Comparison of ENCODE assay signal across 14 cellular contexts in the genomic region with DNA sequence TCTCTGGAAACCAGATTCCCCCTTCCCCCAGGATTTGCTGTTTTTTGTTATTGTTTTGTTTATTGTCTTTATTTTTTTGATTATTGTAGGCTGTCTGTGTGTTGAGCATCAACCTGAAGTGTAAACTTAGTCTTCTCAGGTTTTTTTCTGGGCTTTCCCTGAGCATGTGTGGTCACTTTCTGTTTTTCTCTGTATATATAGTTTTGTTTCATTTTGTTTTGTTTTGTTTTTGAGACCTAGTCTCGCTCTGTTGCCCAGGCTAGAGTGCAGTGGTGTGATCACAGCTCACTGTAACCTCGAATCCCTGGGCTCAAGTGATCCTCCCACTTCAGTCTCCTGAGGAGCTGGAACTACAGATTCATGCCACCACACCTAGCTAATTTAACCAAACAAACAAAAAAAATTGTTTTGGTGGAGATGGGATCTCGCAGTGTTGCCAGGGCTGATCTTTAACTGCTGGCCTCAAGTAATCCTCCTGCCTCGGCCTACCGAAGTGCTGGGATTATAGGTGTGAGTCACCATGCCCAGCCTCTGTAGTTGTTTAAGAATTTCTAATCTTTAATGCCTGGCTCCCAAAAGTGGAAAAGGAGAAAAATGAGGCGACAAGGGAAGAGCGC. TPM values are rescaled to one million over a fixed set of nuclear protein-coding genes. Genes with fewer than 3 reads are reported as not detected.
DNase-seq lines count a peak whose midpoint lies in the region; ATAC-seq lines count a peak whose summit lies in the region.
"Had no signal": no experiment of that assay in that cellular context is flagged by ENCODE, and none has a peak within 500 bp of the region (broad histone marks: within the 10 kb centered on the region; RNA-seq: fewer than 3 reads in every experiment).

No MANE protein-coding gene starts in this region.

- DNase-seq in left colon: no peak
- DNase-seq in stimulated activated CD4-positive, alpha-beta T cell treated with anti-CD3 and anti-CD28 coated beads, Interleukin-2, amount 100 ng/mL, for 48 hours: no peak
- DNase-seq in aorta: no peak
- DNase-seq in right cardiac atrium: no peak
- no peak for DNase-seq in HCEC 1CT
- DNase-seq: activated CD8-positive, alpha-beta memory T cell treated with anti-CD3 and anti-CD28 coated beads, Interleukin-2, amount 10 ng/mL, durations not matched to agents 7 days and 5 days; foreskin melanocyte; NCI-H446; RPMI8226 had no signal

- H3K4me3 ChIP-seq in aorta (ENCODE audit: low read length in 2 of 2) (no peak overlapping the region), right cardiac atrium (ENCODE audit: low read length) (no peak overlapping the region)
- H3K4me3 ChIP-seq: BLaER1 treated with 17β-estradiol and CSF1 and Interleukin-3, amounts not matched to agents 10 nM and 100 nM had no signal

- ATAC-seq in GM18858 (IDR thresholded peaks at IDR 0.05; ENCODE audit: unreplicated experiment) (peak; percentile 80), GM21619 (IDR thresholded peaks at IDR 0.05; ENCODE audit: unreplicated experiment) (peak; percentile 88), HG03378 (IDR thresholded peaks at IDR 0.05; ENCODE audit: unreplicated experiment) (peak; percentile 85), left colon (peak; percentile 38), aorta (ENCODE audit: low FRiP score) (no peak), right cardiac atrium (no peak)
- ATAC-seq: activated CD8-positive, alpha-beta memory T cell treated with anti-CD3 and anti-CD28 coated beads, Interleukin-2, amount 10 ng/mL, durations not matched to agents 7 days and 5 days had no signal

- intact Hi-C loops in left colon (cut with DNase I, micrococcal nuclease): no loop called here
- intact Hi-C loops in aorta (cut with DNase I): no loop called here
- intact Hi-C loops in right cardiac atrium (cut with DNase I): no loop called here

- no peaks in the 10 kb centered on the region for H3K36me3 ChIP-seq in aorta (ENCODE audit: control insufficient read depth in 1 of 2, insufficient read depth in 2 of 2, low read length in 1 of 2)

- no peak overlapping the region for H3K27ac ChIP-seq in aorta (ENCODE audit: low read depth in 1 of 2, low read length in 2 of 2)
- no peak overlapping the region for H3K27ac ChIP-seq in right cardiac atrium (ENCODE audit: low read length)
- H3K27ac ChIP-seq: BLaER1 treated with 17β-estradiol and CSF1 and Interleukin-3, amounts not matched to agents 10 nM and 100 nM; HL-60 had no signal

- H3K4me1 ChIP-seq in aorta (ENCODE audit: control insufficient read depth in 1 of 2, insufficient read depth in 2 of 2, low read length in 2 of 2): no peaks in the 10 kb centered on the region
- H3K4me1 ChIP-seq in right cardiac atrium (ENCODE audit: control insufficient read depth, insufficient read depth, low read length): peaks cover 3% of the 10 kb centered on the region

- no peaks in the 10 kb centered on the region for H3K27me3 ChIP-seq in aorta (ENCODE audit: control insufficient read depth in 1 of 2, insufficient read depth in 2 of 2, low read length in 1 of 2)
- no peaks in the 10 kb centered on the region for H3K27me3 ChIP-seq in right cardiac atrium (ENCODE audit: control insufficient read depth, insufficient read depth)
- H3K27me3 ChIP-seq: BLaER1 treated with 17β-estradiol and CSF1 and Interleukin-3, amounts not matched to agents 10 nM and 100 nM had no signal

- WGBS in aorta, 2 donors: 79 to 96% methylated on average over 7 of the region's 7 CpGs
- WGBS in right cardiac atrium: 96% methylated on average over 7 of the region's 7 CpGs

- H3K9me3 ChIP-seq in aorta (ENCODE audit: control insufficient read depth, low read length): no peaks in the 10 kb centered on the region
- H3K9me3 ChIP-seq in right cardiac atrium (ENCODE audit: control insufficient read depth, low read length): no peaks in the 10 kb centered on the region

RNA-seq across cellular contexts. Expression of a gene that starts 9.1 kb away (rescaled TPM):
- total RNA-seq in left colon (100 to 1,000 TPM; 101 to 112 TPM), aorta (10 to 100 TPM; 90.1 to 92.5 TPM), right cardiac atrium (10 to 100 TPM; 21.8 to 30.9 (median 24.7) TPM)
- polyA plus RNA-seq in aorta (10 to 100 TPM; 45.8 to 57.7 TPM), right cardiac atrium (13.6 TPM)
- total RNA-seq: activated CD8-positive, alpha-beta memory T cell treated with anti-CD3 and anti-CD28 coated beads, Interleukin-2, amount 10 ng/mL, durations not matched to agents 7 days and 5 days had no signal

Comparison
In these comparisons a context has a peak if more than half of its experiments do, and no peak if none do; other contexts are left out.
1. ATAC-seq: peak in GM18858 (single experiment), GM21619 (single experiment), HG03378 (single experiment) and left colon (single experiment); none in aorta (single experiment) and right cardiac atrium (0 of 2).